29 cellular contexts compared by ENCODE assay signal in the genomic region with DNA sequence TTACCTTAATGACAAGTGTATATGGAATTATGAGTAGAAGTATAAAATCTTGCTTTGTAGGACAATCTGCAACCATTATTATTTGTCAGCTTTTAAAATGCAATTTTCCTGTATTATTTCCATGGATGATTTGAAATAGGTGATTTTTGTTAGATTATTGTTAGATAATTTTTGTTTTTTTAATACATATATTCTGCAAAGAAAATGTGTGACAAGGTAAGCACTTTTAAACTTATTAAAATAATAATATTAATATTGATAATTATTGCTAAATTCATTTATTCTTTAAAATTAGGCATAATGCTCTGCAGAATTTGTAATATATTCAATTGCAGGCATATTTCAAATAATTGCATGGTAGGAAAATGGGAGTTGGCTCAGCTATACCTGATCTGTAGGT.
DNase-seq lines count a peak whose midpoint lies in the region; ATAC-seq, FAIRE-seq and TF ChIP-seq lines count a peak whose summit lies in the region.
"Had no signal": no experiment of that assay in that cellular context is flagged by ENCODE, and none has a peak within 500 bp of the region (broad histone marks: within the 10 kb centered on the region; RNA-seq: fewer than 3 reads in every experiment).

No MANE protein-coding gene starts in this region.

- H3K4me3 Mint-ChIP-seq in WTC11 = no peak overlapping the region
- H3K4me3 Mint-ChIP-seq: B cell; CD14-positive monocyte; CD4-positive, alpha-beta memory T cell; CD4-positive, alpha-beta T cell; CD4-positive, CD25-positive, alpha-beta regulatory T cell; CD8-positive, alpha-beta memory T cell; CD8-positive, alpha-beta T cell had no signal

- no peak for DNase-seq in WTC11 (ENCODE audit: low spot score)
- no peak for DNase-seq in frontal cortex (ENCODE audit: low spot score in 2 of 2)
- DNase-seq: 8988T; ACHN; AML-193; BE2C; C1 segment of cervical spinal cord; Caco-2; Calu3; CD4-positive, alpha-beta memory T cell; CD4-positive, alpha-beta T cell; CD4-positive, CD25-positive, alpha-beta regulatory T cell; CD8-positive, alpha-beta memory T cell; CD8-positive, alpha-beta T cell; COR-L47; DMS 273 treated with DMSO at 0.1 percent for 48 hours; DMS153; DMS53; DMS79; DMS79 treated with DMSO at 0.1 percent for 48 hours; DND-41; EL had no signal

- CTCF ChIA-PET in WTC11 (lab: Charles Lee) = interaction anchor here (0.8 kb wide), 1 partner anchor 137 kb away, joined by 4 read pairs; no protein-coding TSS in a partner anchor

- H3K27me3 Mint-ChIP-seq in WTC11 (ENCODE audit: low read depth) = no peaks in the 10 kb centered on the region
- H3K27me3 Mint-ChIP-seq: B cell; CD4-positive, alpha-beta memory T cell; CD4-positive, alpha-beta T cell; CD4-positive, CD25-positive, alpha-beta regulatory T cell; CD8-positive, alpha-beta memory T cell had no signal

- POLR2A ChIA-PET in WTC11 (lab: Charles Lee) = no interaction called here

- 0 out of 2 replicates have a peak, but pooled peaks cover 3% of the 10 kb centered on the region for H3K4me1 Mint-ChIP-seq in WTC11
- H3K4me1 Mint-ChIP-seq: B cell; CD14-positive monocyte; CD4-positive, alpha-beta memory T cell; CD4-positive, CD25-positive, alpha-beta regulatory T cell; CD8-positive, alpha-beta memory T cell had no signal

- no peak for TF ChIP-seq CTCF in WTC11 (IDR thresholded peaks at IDR 0.05)

- H3K27ac Mint-ChIP-seq in WTC11 = no peak overlapping the region
- H3K27ac Mint-ChIP-seq: B cell; CD14-positive monocyte; CD4-positive, alpha-beta memory T cell; CD4-positive, alpha-beta T cell; CD4-positive, CD25-positive, alpha-beta regulatory T cell; CD8-positive, alpha-beta memory T cell; CD8-positive, alpha-beta T cell had no signal

- H3K36me3 Mint-ChIP-seq in WTC11 = peaks cover 8% of the 10 kb centered on the region; the same call in 1 of the 2 replicates
- H3K36me3 Mint-ChIP-seq: CD14-positive monocyte; CD4-positive, alpha-beta memory T cell; CD4-positive, CD25-positive, alpha-beta regulatory T cell; CD8-positive, alpha-beta memory T cell; CD8-positive, alpha-beta T cell had no signal

- peaks cover 7% of the 10 kb centered on the region for H3K9me3 Mint-ChIP-seq in WTC11

- no peak for ATAC-seq in WTC11
- no peak for ATAC-seq in GM21367 (IDR thresholded peaks at IDR 0.05; ENCODE audit: unreplicated experiment)
- no peak for ATAC-seq in HG03135 (IDR thresholded peaks at IDR 0.05; ENCODE audit: unreplicated experiment)
- ATAC-seq: A549; CD8-positive, alpha-beta T cell had no signal

- peak; percentile 13 for FAIRE-seq in frontal cortex (lab: Jason Lieb, UNC)
- FAIRE-seq: A204.1, A549, D721Med had no signal

TF ChIP-seq in WTC11, 78 proteins besides CTCF, POLR2A, EP300 and RAD21:
- TF ChIP-seq ATF1 (CRISPR knock-in tag; IDR thresholded peaks at IDR 0.05) = no peak
- TF ChIP-seq, protein P1, sequence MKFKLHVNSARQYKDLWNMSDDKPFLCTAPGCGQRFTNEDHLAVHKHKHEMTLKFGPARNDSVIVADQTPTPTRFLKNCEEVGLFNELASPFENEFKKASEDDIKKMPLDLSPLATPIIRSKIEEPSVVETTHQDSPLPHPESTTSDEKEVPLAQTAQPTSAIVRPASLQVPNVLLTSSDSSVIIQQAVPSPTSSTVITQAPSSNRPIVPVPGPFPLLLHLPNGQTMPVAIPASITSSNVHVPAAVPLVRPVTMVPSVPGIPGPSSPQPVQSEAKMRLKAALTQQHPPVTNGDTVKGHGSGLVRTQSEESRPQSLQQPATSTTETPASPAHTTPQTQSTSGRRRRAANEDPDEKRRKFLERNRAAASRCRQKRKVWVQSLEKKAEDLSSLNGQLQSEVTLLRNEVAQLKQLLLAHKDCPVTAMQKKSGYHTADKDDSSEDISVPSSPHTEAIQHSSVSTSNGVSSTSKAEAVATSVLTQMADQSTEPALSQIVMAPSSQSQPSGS (CRISPR knock-in tag; IDR thresholded peaks at IDR 0.05; ENCODE audit: borderline replicate concordance, low read depth) = no peak
- TF ChIP-seq, protein P2, sequence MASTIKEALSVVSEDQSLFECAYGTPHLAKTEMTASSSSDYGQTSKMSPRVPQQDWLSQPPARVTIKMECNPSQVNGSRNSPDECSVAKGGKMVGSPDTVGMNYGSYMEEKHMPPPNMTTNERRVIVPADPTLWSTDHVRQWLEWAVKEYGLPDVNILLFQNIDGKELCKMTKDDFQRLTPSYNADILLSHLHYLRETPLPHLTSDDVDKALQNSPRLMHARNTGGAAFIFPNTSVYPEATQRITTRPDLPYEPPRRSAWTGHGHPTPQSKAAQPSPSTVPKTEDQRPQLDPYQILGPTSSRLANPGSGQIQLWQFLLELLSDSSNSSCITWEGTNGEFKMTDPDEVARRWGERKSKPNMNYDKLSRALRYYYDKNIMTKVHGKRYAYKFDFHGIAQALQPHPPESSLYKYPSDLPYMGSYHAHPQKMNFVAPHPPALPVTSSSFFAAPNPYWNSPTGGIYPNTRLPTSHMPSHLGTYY (CRISPR knock-in tag; IDR thresholded peaks at IDR 0.05) = no peak
- TF ChIP-seq HMGA2 (CRISPR knock-in tag; IDR thresholded peaks at IDR 0.05) = peak; percentile 94
